In genomic region chr3:72579191-72579580, GRCh38 we compare ENCODE assay signal across 22 cellular contexts.
A peak's percentile ranks its signal among the peaks of the same experiment; 100 is the strongest.
DNase-seq lines count a peak whose midpoint lies in the region; ATAC-seq, FAIRE-seq and TF ChIP-seq lines count a peak whose summit lies in the region.
"Had no signal": no experiment of that assay in that cellular context is flagged by ENCODE, and none has a peak within 500 bp of the region (broad histone marks: within the 10 kb centered on the region; RNA-seq: fewer than 3 reads in every experiment).

No MANE protein-coding gene starts in this region.

- intact Hi-C loops in HepG2 (cut with micrococcal nuclease; ENCODE audit: unreplicated experiment) = no loop called here
- intact Hi-C loops in right lobe of liver (cut with DNase I) = no loop called here

- ATAC-seq in HepG2 (no peak), right lobe of liver (no peak), GM18861 (IDR thresholded peaks at IDR 0.05; ENCODE audit: unreplicated experiment) (no peak)

- no peak overlapping the region for H2AFZ ChIP-seq in HepG2 (ENCODE audit: low read length)
- H2AFZ ChIP-seq: GM23248 had no signal

- in situ Hi-C loops in HepG2 (cut with HindIII; ENCODE audit: extremely low pct_ligation_motif_present, low pct_unique_long_range_greater_than_20kb) = no loop called here

- H3K4me1 ChIP-seq in HepG2 (ENCODE audit: insufficient read depth, low read length) (peaks cover 92% of the 10 kb centered on the region), right lobe of liver (peaks cover 0 to 19% (median 4%) of the 10 kb centered on the region in 4 donors), adipocyte (ENCODE audit: control insufficient read depth, insufficient read depth, low read length) (no peaks in the 10 kb centered on the region)

- CTCF ChIA-PET in HepG2 (lab: Yijun Ruan, JAX; ENCODE audit: low intra/inter-chr PET ratio, low total read pairs) = no interaction called here

- no TSS peak for BruUV-seq in HepG2 (replicated peaks; lab: Mats Ljungman, UMichigan)

- POLR2A ChIA-PET in HepG2 (lab: Yijun Ruan, JAX) = interaction anchor here (1.0 to 5.5 kb wide), 4 partner anchors 8 to 36 kb away, joined by 3 to 46 read pairs (median 9); no protein-coding TSS in a partner anchor

- H3K4me3 ChIP-seq in HepG2 (replicated peaks in 1 of 3; ENCODE audit: insufficient read depth in 1 of 3, low read depth in 2 of 3, low read length in 3 of 3) (no peak overlapping the region), right lobe of liver (no peak overlapping the region), adipocyte (ENCODE audit: low read length) (no peak overlapping the region)
- H3K4me3 ChIP-seq: GM23248 had no signal

- no peaks in the 10 kb centered on the region for H3K36me3 ChIP-seq in HepG2 (replicated peaks in 1 of 2; ENCODE audit: control insufficient read depth in 1 of 2, insufficient read depth in 2 of 2, low read length in 2 of 2)
- no peaks in the 10 kb centered on the region for H3K36me3 ChIP-seq in right lobe of liver
- no peaks in the 10 kb centered on the region for H3K36me3 ChIP-seq in adipocyte (ENCODE audit: control insufficient read depth, insufficient read depth, low read length, severe bottlenecking)

- DNase-seq in HepG2 (ENCODE audit: low spot score) = no peak
- DNase-seq in right lobe of liver = no peak
- peak; percentile 61 for DNase-seq in adipocyte (ENCODE audit: low read depth)
- peak; percentile 56 for DNase-seq in fibroblast of gingiva (ENCODE audit: low read depth)
- DNase-seq in stimulated activated naive CD4-positive, alpha-beta T cell (lab: John Stamatoyannopoulos, UW) = no peak
- no peak for DNase-seq in activated CD8-positive, alpha-beta memory T cell treated with anti-CD3 and anti-CD28 coated beads, Interleukin-2, amount 50 U/mL, for 4 hours
- DNase-seq: C1 segment of cervical spinal cord; Calu3; CD4-positive, alpha-beta memory T cell; COR-L47; DMS53; DMS79 treated with DMSO at 0.1 percent for 48 hours; GM23248; H7; HCEC 1CT had no signal

- no peaks in the 10 kb centered on the region for H4K20me1 ChIP-seq in HepG2 (ENCODE audit: insufficient read depth, low read length)

- TF ChIP-seq RAD21 in HepG2 (CRISPR knock-in tag; IDR thresholded peaks at IDR 0.05) = no peak

- H3K9me3 ChIP-seq in HepG2 (ENCODE audit: low read length) (no peaks in the 10 kb centered on the region), right lobe of liver (no peaks in the 10 kb centered on the region), adipocyte (ENCODE audit: control insufficient read depth, low read length) (peaks cover 5% of the 10 kb centered on the region)

- WGBS in HepG2 (ENCODE audit: low lambda C conversion rate) = 19% methylated on average over 3 of the region's 3 CpGs
- WGBS in right lobe of liver (ENCODE audit: insufficient coverage, low coverage, low lambda C conversion rate, missing lambda C conversion rate) = 66% methylated on average over 3 of the region's 3 CpGs

- no peak for TF ChIP-seq EP300 in HepG2 (IDR thresholded peaks at IDR 0.05; ENCODE audit: low read depth in 2 of 2, low read length in 2 of 2)
- no peak for TF ChIP-seq EP300 in HepG2 (CRISPR knock-in tag; IDR thresholded peaks at IDR 0.05; ENCODE audit: borderline replicate concordance)

- H3K79me2 ChIP-seq in HepG2 (ENCODE audit: insufficient read depth, low read length) = no peaks in the 10 kb centered on the region

- peak overlapping the region; percentile 66 for H3K4me2 ChIP-seq in HepG2 (ENCODE audit: low read depth, low read length)

- H3K9ac ChIP-seq in HepG2 (ENCODE audit: insufficient read depth, low read depth, low read length) (peak overlapping the region; percentile 33), adipocyte (ENCODE audit: low read length) (no peak overlapping the region)
- H3K9ac ChIP-seq: GM23248 had no signal

- TF ChIP-seq POLR2A in HepG2 (IDR thresholded peaks at IDR 0.05; ENCODE audit: insufficient read depth in 1 of 2, low read depth in 2 of 2, low read length in 2 of 2) = no peak
- no peak for TF ChIP-seq POLR2A in right lobe of liver (IDR thresholded peaks at IDR 0.05)

- TF ChIP-seq CTCF in HepG2 (CRISPR knock-in tag; IDR thresholded peaks at IDR 0.05) = no peak
- TF ChIP-seq CTCF in right lobe of liver (IDR thresholded peaks at IDR 0.05) = no peak

- H3K27ac ChIP-seq in HepG2 (ENCODE audit: extremely low read length, insufficient read depth, low read length) (peak overlapping the region; percentile 82), right lobe of liver (no peak overlapping the region)
- H3K27ac ChIP-seq: 22Rv1, GM23248 had no signal

- H3K27me3 ChIP-seq in HepG2 (ENCODE audit: control insufficient read depth in 1 of 2, insufficient read depth in 2 of 2, low read length in 2 of 2) = no peaks in the 10 kb centered on the region
- no peaks in the 10 kb centered on the region for H3K27me3 ChIP-seq in right lobe of liver
- peaks cover 29% of the 10 kb centered on the region for H3K27me3 ChIP-seq in adipocyte (replicated peaks; ENCODE audit: control insufficient read depth, insufficient read depth, low read length)

- FAIRE-seq in HepG2 (lab: Jason Lieb, UNC) = no peak
- FAIRE-seq: A204.1, G401.6, GM12892, GM19239, H1 had no signal

TF ChIP-seq in HepG2, 621 proteins besides CTCF, POLR2A, EP300 and RAD21 (continues in another document):
- TF ChIP-seq SIX4 (CRISPR knock-in tag; IDR thresholded peaks at IDR 0.05) (0 out of 2 replicates have a peak, but pooled peaks have one; percentile 1), NONO (IDR thresholded peaks at IDR 0.05) (no peak), NONO (CRISPR knock-in tag; conservative IDR thresholded peaks at IDR 0.05) (peak; percentile 12; the same call in 1 of the 2 replicates), PRMT3 (CRISPR knock-in tag; IDR thresholded peaks at IDR 0.05; ENCODE audit: borderline replicate concordance, low read depth) (0 out of 2 replicates have a peak, but pooled peaks have one; percentile 4), MAZ (IDR thresholded peaks at IDR 0.05; ENCODE audit: borderline replicate concordance, low read depth, low read length) (no peak), MAZ (CRISPR knock-in tag; IDR thresholded peaks at IDR 0.05; ENCODE audit: low read depth) (no peak), NR2F6 (IDR thresholded peaks at IDR 0.05) (no peak), NR2F6 (CRISPR knock-in tag; IDR thresholded peaks at IDR 0.05) (no peak), PRDM15 (CRISPR knock-in tag; IDR thresholded peaks at IDR 0.05) (0 out of 2 replicates have a peak, but pooled peaks have one; percentile 9), CSRNP2 (CRISPR knock-in tag; conservative IDR thresholded peaks at IDR 0.05; ENCODE audit: low read depth) (no peak), NR3C1 (CRISPR knock-in tag; IDR thresholded peaks at IDR 0.05) (no peak), IRX3 (CRISPR knock-in tag; IDR thresholded peaks at IDR 0.05; ENCODE audit: borderline replicate concordance, low read depth) (no peak), KLF6 (CRISPR knock-in tag; IDR thresholded peaks at IDR 0.05) (no peak)
- TF ChIP-seq, protein P1, sequence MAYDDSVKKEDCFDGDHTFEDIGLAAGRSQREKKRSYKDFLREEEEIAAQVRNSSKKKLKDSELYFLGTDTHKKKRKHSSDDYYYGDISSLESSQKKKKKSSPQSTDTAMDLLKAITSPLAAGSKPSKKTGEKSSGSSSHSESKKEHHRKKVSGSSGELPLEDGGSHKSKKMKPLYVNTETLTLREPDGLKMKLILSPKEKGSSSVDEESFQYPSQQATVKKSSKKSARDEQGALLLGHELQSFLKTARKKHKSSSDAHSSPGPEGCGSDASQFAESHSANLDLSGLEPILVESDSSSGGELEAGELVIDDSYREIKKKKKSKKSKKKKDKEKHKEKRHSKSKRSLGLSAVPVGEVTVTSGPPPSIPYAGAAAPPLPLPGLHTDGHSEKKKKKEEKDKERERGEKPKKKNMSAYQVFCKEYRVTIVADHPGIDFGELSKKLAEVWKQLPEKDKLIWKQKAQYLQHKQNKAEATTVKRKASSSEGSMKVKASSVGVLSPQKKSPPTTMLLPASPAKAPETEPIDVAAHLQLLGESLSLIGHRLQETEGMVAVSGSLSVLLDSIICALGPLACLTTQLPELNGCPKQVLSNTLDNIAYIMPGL (CRISPR knock-in tag; IDR thresholded peaks at IDR 0.05; ENCODE audit: borderline replicate concordance in 1 of 2, low read depth in 1 of 2) = 0 out of 4 replicates have a peak, but pooled peaks of 1 of the 2 experiments have one; percentile 0

Comparison
In these comparisons a context has a peak if more than half of its experiments do, and no peak if none do; other contexts are left out.
1. DNase-seq: peak in adipocyte (single experiment) and fibroblast of gingiva (single experiment); none in HepG2 (single experiment), right lobe of liver (0 of 3), stimulated activated naive CD4-positive, alpha-beta T cell (0 of 6) and activated CD8-positive, alpha-beta memory T cell treated with anti-CD3 and anti-CD28 coated beads, Interleukin-2, amount 50 U/mL, for 4 hours (single experiment).